ENCODE assay signal across 12 cellular contexts in genomic region chr2:197606180-197606579, GRCh38.
DNase-seq lines count a peak whose midpoint lies in the region; ATAC-seq, FAIRE-seq and TF ChIP-seq lines count a peak whose summit lies in the region.
"Had no signal": no experiment of that assay in that cellular context is flagged by ENCODE, and none has a peak within 500 bp of the region (broad histone marks: within the 10 kb centered on the region; RNA-seq: fewer than 3 reads in every experiment).

No MANE protein-coding gene starts in this region.

- FAIRE-seq in kidney (lab: Jason Lieb, UNC): no peak
- FAIRE-seq: H1, islet of Langerhans had no signal

- no peaks in the 10 kb centered on the region for H3K9me3 ChIP-seq in kidney (ENCODE audit: control insufficient read depth in 1 of 2, low read length in 2 of 2)
- no peaks in the 10 kb centered on the region for H3K9me3 ChIP-seq in left lung

- H3K27ac ChIP-seq in kidney (ENCODE audit: low read depth in 2 of 2, low read length in 2 of 2): no peak overlapping the region
- no peak overlapping the region for H3K27ac ChIP-seq in left lung

- no peak overlapping the region for H3K9ac ChIP-seq in kidney (ENCODE audit: low read length in 2 of 2)

- H3K4me3 ChIP-seq in kidney (ENCODE audit: low read length in 2 of 2): no peak overlapping the region
- H3K4me3 ChIP-seq in left lung: no peak overlapping the region

- ATAC-seq in GM19025 (IDR thresholded peaks at IDR 0.05; ENCODE audit: low read depth, unreplicated experiment) (peak; percentile 72), GM21825 (IDR thresholded peaks at IDR 0.05; ENCODE audit: unreplicated experiment) (peak; percentile 86), HG03159 (IDR thresholded peaks at IDR 0.05; ENCODE audit: unreplicated experiment) (peak; percentile 76), left lung (no peak)
- ATAC-seq: naive thymus-derived CD4-positive, alpha-beta T cell had no signal

- DNase-seq in GM10266 (ENCODE audit: extremely low spot score): peak; percentile 55
- DNase-seq in kidney: no peak
- no peak for DNase-seq in NCI-H510A (lab: John Stamatoyannopoulos, UW)
- DNase-seq in NCI-H1930 (lab: John Stamatoyannopoulos, UW): no peak
- no peak for DNase-seq in left lung
- DNase-seq: activated naive CD4-positive, alpha-beta T cell treated with anti-CD3 and anti-CD28 coated beads, Interleukin-2, amount 10 ng/mL, durations not matched to agents 7 days and 5 days; naive thymus-derived CD4-positive, alpha-beta T cell had no signal

- intact Hi-C loops in kidney (cut with DNase I): no loop called here
- intact Hi-C loops in left lung (cut with DNase I): no loop called here

- TF ChIP-seq CTCF in GM10266 (IDR thresholded peaks at IDR 0.05; ENCODE audit: control insufficient read depth, insufficient read depth, low read depth, missing control alignments) (no peak), kidney (IDR thresholded peaks at IDR 0.05; ENCODE audit: borderline replicate concordance, extremely low read depth, insufficient read depth) (no peak), left lung (IDR thresholded peaks at IDR 0.05) (no peak)

- no peaks in the 10 kb centered on the region for H3K27me3 ChIP-seq in left lung

- no peaks in the 10 kb centered on the region for H3K4me1 ChIP-seq in kidney (ENCODE audit: control insufficient read depth in 1 of 2, insufficient read depth in 1 of 2, low read depth in 1 of 2, low read length in 2 of 2)
- no peaks in the 10 kb centered on the region for H3K4me1 ChIP-seq in left lung

- H3K36me3 ChIP-seq in kidney (ENCODE audit: control insufficient read depth in 1 of 2, insufficient read depth in 2 of 2, low read length in 2 of 2) (no peaks in the 10 kb centered on the region), left lung (no peaks in the 10 kb centered on the region)
